In the genomic region with DNA sequence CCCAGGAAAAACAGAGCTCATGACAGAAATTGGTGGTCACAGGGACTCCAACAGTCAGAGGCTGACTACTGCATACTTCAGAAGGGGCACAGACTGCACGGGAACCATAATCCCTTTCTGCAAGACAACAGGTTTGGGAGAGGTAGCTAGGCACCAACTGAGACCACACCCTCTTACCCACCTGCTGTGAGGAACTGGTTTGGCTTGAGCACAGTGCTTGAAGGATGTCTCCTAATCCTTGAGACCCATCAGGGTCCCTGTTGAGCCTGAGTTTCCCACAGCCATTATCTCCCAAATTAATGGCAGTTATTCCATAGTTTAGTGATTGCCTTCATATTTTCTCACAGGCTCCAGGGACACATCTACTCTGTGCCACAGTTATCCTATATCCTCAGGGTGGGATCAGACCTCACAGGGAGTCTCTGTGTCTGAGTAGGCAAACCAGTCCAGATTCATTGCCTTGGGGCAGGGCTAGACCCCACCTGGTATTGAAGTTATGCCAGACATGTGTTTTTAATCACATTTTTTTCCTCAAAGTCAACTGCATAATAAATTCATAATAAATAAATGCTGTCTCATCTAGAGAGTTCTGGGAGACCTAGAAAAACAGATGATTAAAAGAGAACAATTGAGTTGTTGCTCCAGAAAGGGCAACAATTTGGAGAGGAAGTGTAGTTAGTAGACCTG, we compare ENCODE assay signal across 2 cellular contexts.
TF ChIP-seq lines count a peak whose summit lies in the region.

No MANE protein-coding gene starts in this region.

TF ChIP-seq in IMR-90, 13 proteins besides CTCF, POLR2A, EP300 and RAD21 (continued from another document):
- TF ChIP-seq, protein P1, sequence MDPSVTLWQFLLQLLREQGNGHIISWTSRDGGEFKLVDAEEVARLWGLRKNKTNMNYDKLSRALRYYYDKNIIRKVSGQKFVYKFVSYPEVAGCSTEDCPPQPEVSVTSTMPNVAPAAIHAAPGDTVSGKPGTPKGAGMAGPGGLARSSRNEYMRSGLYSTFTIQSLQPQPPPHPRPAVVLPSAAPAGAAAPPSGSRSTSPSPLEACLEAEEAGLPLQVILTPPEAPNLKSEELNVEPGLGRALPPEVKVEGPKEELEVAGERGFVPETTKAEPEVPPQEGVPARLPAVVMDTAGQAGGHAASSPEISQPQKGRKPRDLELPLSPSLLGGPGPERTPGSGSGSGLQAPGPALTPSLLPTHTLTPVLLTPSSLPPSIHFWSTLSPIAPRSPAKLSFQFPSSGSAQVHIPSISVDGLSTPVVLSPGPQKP (IDR thresholded peaks at IDR 0.05; ENCODE audit: borderline replicate concordance, low read depth, low read length) = no peak
- no peak for TF ChIP-seq SMC3 (IDR thresholded peaks at IDR 0.05; ENCODE audit: low read depth, low read length)
- TF ChIP-seq MAZ (IDR thresholded peaks at IDR 0.05; ENCODE audit: borderline replicate concordance, low read depth, low read length) = no peak
- no peak for TF ChIP-seq CHD1 (IDR thresholded peaks at IDR 0.05; ENCODE audit: low read depth, low read length)
- no peak for TF ChIP-seq NFE2L2 (IDR thresholded peaks at IDR 0.05; ENCODE audit: low read depth, low read length)
- no peak for TF ChIP-seq MXI1 (IDR thresholded peaks at IDR 0.05; ENCODE audit: borderline replicate concordance, low read depth, low read length)
- TF ChIP-seq BHLHE40 (IDR thresholded peaks at IDR 0.05; ENCODE audit: low read depth, low read length) = no peak

TF ChIP-seq in WTC11, 78 proteins besides CTCF, POLR2A, EP300 and RAD21:
- TF ChIP-seq, protein P2, sequence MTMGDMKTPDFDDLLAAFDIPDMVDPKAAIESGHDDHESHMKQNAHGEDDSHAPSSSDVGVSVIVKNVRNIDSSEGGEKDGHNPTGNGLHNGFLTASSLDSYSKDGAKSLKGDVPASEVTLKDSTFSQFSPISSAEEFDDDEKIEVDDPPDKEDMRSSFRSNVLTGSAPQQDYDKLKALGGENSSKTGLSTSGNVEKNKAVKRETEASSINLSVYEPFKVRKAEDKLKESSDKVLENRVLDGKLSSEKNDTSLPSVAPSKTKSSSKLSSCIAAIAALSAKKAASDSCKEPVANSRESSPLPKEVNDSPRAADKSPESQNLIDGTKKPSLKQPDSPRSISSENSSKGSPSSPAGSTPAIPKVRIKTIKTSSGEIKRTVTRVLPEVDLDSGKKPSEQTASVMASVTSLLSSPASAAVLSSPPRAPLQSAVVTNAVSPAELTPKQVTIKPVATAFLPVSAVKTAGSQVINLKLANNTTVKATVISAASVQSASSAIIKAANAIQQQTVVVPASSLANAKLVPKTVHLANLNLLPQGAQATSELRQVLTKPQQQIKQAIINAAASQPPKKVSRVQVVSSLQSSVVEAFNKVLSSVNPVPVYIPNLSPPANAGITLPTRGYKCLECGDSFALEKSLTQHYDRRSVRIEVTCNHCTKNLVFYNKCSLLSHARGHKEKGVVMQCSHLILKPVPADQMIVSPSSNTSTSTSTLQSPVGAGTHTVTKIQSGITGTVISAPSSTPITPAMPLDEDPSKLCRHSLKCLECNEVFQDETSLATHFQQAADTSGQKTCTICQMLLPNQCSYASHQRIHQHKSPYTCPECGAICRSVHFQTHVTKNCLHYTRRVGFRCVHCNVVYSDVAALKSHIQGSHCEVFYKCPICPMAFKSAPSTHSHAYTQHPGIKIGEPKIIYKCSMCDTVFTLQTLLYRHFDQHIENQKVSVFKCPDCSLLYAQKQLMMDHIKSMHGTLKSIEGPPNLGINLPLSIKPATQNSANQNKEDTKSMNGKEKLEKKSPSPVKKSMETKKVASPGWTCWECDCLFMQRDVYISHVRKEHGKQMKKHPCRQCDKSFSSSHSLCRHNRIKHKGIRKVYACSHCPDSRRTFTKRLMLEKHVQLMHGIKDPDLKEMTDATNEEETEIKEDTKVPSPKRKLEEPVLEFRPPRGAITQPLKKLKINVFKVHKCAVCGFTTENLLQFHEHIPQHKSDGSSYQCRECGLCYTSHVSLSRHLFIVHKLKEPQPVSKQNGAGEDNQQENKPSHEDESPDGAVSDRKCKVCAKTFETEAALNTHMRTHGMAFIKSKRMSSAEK (CRISPR knock-in tag; IDR thresholded peaks at IDR 0.05; ENCODE audit: borderline replicate concordance) = no peak
- TF ChIP-seq IRF2 (CRISPR knock-in tag; IDR thresholded peaks at IDR 0.05; ENCODE audit: borderline replicate concordance, low read depth) (no peak), ZNF219 (CRISPR knock-in tag; IDR thresholded peaks at IDR 0.05; ENCODE audit: borderline replicate concordance) (no peak), FOXK1 (CRISPR knock-in tag; IDR thresholded peaks at IDR 0.05) (no peak), ELF4 (CRISPR knock-in tag; IDR thresholded peaks at IDR 0.05; ENCODE audit: low read depth) (no peak), SP1 (CRISPR knock-in tag; conservative IDR thresholded peaks at IDR 0.05) (no peak), ZNF671 (CRISPR knock-in tag; IDR thresholded peaks at IDR 0.05) (no peak), ZNF317 (CRISPR knock-in tag; IDR thresholded peaks at IDR 0.05; ENCODE audit: borderline replicate concordance, low read depth) (no peak), NR1H2 (CRISPR knock-in tag; IDR thresholded peaks at IDR 0.05) (no peak), CREB1 (CRISPR knock-in tag; IDR thresholded peaks at IDR 0.05) (no peak), ZNF396 (CRISPR knock-in tag; IDR thresholded peaks at IDR 0.05; ENCODE audit: borderline replicate concordance) (no peak)
- TF ChIP-seq, protein P3, sequence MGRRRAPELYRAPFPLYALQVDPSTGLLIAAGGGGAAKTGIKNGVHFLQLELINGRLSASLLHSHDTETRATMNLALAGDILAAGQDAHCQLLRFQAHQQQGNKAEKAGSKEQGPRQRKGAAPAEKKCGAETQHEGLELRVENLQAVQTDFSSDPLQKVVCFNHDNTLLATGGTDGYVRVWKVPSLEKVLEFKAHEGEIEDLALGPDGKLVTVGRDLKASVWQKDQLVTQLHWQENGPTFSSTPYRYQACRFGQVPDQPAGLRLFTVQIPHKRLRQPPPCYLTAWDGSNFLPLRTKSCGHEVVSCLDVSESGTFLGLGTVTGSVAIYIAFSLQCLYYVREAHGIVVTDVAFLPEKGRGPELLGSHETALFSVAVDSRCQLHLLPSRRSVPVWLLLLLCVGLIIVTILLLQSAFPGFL (CRISPR knock-in tag; IDR thresholded peaks at IDR 0.05; ENCODE audit: borderline replicate concordance) = no peak
- TF ChIP-seq, protein P4, sequence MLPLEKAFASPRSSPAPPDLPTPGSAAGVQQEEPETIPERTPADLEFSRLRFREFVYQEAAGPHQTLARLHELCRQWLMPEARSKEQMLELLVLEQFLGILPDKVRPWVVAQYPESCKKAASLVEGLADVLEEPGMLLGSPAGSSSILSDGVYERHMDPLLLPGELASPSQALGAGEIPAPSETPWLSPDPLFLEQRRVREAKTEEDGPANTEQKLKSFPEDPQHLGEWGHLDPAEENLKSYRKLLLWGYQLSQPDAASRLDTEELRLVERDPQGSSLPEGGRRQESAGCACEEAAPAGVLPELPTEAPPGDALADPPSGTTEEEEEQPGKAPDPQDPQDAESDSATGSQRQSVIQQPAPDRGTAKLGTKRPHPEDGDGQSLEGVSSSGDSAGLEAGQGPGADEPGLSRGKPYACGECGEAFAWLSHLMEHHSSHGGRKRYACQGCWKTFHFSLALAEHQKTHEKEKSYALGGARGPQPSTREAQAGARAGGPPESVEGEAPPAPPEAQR (CRISPR knock-in tag; IDR thresholded peaks at IDR 0.05) = no peak
- TF ChIP-seq, protein P5, sequence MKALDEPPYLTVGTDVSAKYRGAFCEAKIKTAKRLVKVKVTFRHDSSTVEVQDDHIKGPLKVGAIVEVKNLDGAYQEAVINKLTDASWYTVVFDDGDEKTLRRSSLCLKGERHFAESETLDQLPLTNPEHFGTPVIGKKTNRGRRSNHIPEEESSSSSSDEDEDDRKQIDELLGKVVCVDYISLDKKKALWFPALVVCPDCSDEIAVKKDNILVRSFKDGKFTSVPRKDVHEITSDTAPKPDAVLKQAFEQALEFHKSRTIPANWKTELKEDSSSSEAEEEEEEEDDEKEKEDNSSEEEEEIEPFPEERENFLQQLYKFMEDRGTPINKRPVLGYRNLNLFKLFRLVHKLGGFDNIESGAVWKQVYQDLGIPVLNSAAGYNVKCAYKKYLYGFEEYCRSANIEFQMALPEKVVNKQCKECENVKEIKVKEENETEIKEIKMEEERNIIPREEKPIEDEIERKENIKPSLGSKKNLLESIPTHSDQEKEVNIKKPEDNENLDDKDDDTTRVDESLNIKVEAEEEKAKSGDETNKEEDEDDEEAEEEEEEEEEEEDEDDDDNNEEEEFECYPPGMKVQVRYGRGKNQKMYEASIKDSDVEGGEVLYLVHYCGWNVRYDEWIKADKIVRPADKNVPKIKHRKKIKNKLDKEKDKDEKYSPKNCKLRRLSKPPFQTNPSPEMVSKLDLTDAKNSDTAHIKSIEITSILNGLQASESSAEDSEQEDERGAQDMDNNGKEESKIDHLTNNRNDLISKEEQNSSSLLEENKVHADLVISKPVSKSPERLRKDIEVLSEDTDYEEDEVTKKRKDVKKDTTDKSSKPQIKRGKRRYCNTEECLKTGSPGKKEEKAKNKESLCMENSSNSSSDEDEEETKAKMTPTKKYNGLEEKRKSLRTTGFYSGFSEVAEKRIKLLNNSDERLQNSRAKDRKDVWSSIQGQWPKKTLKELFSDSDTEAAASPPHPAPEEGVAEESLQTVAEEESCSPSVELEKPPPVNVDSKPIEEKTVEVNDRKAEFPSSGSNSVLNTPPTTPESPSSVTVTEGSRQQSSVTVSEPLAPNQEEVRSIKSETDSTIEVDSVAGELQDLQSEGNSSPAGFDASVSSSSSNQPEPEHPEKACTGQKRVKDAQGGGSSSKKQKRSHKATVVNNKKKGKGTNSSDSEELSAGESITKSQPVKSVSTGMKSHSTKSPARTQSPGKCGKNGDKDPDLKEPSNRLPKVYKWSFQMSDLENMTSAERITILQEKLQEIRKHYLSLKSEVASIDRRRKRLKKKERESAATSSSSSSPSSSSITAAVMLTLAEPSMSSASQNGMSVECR (CRISPR knock-in tag; IDR thresholded peaks at IDR 0.05; ENCODE audit: borderline replicate concordance) = no peak
- TF ChIP-seq, protein P6, sequence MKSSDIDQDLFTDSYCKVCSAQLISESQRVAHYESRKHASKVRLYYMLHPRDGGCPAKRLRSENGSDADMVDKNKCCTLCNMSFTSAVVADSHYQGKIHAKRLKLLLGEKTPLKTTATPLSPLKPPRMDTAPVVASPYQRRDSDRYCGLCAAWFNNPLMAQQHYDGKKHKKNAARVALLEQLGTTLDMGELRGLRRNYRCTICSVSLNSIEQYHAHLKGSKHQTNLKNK (CRISPR knock-in tag; IDR thresholded peaks at IDR 0.05) = no peak
- TF ChIP-seq, protein P7, sequence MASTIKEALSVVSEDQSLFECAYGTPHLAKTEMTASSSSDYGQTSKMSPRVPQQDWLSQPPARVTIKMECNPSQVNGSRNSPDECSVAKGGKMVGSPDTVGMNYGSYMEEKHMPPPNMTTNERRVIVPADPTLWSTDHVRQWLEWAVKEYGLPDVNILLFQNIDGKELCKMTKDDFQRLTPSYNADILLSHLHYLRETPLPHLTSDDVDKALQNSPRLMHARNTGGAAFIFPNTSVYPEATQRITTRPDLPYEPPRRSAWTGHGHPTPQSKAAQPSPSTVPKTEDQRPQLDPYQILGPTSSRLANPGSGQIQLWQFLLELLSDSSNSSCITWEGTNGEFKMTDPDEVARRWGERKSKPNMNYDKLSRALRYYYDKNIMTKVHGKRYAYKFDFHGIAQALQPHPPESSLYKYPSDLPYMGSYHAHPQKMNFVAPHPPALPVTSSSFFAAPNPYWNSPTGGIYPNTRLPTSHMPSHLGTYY (CRISPR knock-in tag; IDR thresholded peaks at IDR 0.05) = no peak
- TF ChIP-seq, protein P8, sequence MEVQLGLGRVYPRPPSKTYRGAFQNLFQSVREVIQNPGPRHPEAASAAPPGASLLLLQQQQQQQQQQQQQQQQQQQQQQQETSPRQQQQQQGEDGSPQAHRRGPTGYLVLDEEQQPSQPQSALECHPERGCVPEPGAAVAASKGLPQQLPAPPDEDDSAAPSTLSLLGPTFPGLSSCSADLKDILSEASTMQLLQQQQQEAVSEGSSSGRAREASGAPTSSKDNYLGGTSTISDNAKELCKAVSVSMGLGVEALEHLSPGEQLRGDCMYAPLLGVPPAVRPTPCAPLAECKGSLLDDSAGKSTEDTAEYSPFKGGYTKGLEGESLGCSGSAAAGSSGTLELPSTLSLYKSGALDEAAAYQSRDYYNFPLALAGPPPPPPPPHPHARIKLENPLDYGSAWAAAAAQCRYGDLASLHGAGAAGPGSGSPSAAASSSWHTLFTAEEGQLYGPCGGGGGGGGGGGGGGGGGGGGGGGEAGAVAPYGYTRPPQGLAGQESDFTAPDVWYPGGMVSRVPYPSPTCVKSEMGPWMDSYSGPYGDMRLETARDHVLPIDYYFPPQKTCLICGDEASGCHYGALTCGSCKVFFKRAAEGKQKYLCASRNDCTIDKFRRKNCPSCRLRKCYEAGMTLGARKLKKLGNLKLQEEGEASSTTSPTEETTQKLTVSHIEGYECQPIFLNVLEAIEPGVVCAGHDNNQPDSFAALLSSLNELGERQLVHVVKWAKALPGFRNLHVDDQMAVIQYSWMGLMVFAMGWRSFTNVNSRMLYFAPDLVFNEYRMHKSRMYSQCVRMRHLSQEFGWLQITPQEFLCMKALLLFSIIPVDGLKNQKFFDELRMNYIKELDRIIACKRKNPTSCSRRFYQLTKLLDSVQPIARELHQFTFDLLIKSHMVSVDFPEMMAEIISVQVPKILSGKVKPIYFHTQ (CRISPR knock-in tag; IDR thresholded peaks at IDR 0.05) = no peak
- TF ChIP-seq, protein P9, sequence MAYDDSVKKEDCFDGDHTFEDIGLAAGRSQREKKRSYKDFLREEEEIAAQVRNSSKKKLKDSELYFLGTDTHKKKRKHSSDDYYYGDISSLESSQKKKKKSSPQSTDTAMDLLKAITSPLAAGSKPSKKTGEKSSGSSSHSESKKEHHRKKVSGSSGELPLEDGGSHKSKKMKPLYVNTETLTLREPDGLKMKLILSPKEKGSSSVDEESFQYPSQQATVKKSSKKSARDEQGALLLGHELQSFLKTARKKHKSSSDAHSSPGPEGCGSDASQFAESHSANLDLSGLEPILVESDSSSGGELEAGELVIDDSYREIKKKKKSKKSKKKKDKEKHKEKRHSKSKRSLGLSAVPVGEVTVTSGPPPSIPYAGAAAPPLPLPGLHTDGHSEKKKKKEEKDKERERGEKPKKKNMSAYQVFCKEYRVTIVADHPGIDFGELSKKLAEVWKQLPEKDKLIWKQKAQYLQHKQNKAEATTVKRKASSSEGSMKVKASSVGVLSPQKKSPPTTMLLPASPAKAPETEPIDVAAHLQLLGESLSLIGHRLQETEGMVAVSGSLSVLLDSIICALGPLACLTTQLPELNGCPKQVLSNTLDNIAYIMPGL (CRISPR knock-in tag; IDR thresholded peaks at IDR 0.05) = no peak
TF ChIP-seq in WTC11: peak in this region for 0.
